In genomic region chr1:66984491-66984890, GRCh38 we compare ENCODE assay signal across 1 cellular context.
TF ChIP-seq lines count a peak whose summit lies in the region.

No MANE protein-coding gene starts in this region.

TF ChIP-seq in GM12878, 131 proteins besides CTCF, POLR2A, EP300 and RAD21 (continued from another document and continues in another):
- peak; percentile 73 for TF ChIP-seq SKIL (IDR thresholded peaks at IDR 0.05; ENCODE audit: low read depth, poor library complexity, severe bottlenecking)
- peak; percentile 99 for TF ChIP-seq NR2F1 (conservative IDR thresholded peaks at IDR 0.05)
- TF ChIP-seq NBN (IDR thresholded peaks at IDR 0.05): peak; percentile 67; the same call in 1 of the 2 replicates
- peak; percentile 60; the same call in 1 of the 2 replicates for TF ChIP-seq ZNF384 (IDR thresholded peaks at IDR 0.05; ENCODE audit: borderline replicate concordance, low read depth, low read length)
- TF ChIP-seq DPF2 (IDR thresholded peaks at IDR 0.05): peak; percentile 68; the same call in 1 of the 2 replicates
- no peak for TF ChIP-seq FOXK2 (IDR thresholded peaks at IDR 0.05)
- TF ChIP-seq SIN3A (IDR thresholded peaks at IDR 0.05; ENCODE audit: low read depth, low read length): no peak
- no peak for TF ChIP-seq ZBED1 (IDR thresholded peaks at IDR 0.05; ENCODE audit: borderline replicate concordance)
- TF ChIP-seq RUNX3 (IDR thresholded peaks at IDR 0.05; ENCODE audit: low read length): peak; percentile 71
- TF ChIP-seq NKRF (conservative IDR thresholded peaks at IDR 0.05): no peak
- peak; percentile 54; the same call in 1 of the 2 replicates for TF ChIP-seq ATF2 (IDR thresholded peaks at IDR 0.05; ENCODE audit: low read length)
- TF ChIP-seq E2F8 (IDR thresholded peaks at IDR 0.05; ENCODE audit: low read depth, partially characterized antibody): peak; percentile 43
- TF ChIP-seq NFIC (IDR thresholded peaks at IDR 0.05; ENCODE audit: low read depth, low read length): peak; percentile 61
- peak; percentile 68; the same call in 1 of the 2 replicates for TF ChIP-seq BCL11A (IDR thresholded peaks at IDR 0.05; ENCODE audit: low read depth, low read length)
- TF ChIP-seq ZBTB40 (IDR thresholded peaks at IDR 0.05; ENCODE audit: borderline replicate concordance): no peak
- TF ChIP-seq RELB (IDR thresholded peaks at IDR 0.05; ENCODE audit: low read depth): peak; percentile 56; the same call in 1 of the 2 replicates
- TF ChIP-seq KLF5 (IDR thresholded peaks at IDR 0.05; ENCODE audit: partially characterized antibody): no peak
- TF ChIP-seq CHD2 (IDR thresholded peaks at IDR 0.05; ENCODE audit: borderline replicate concordance, low read depth, low read length): peak; percentile 39; the same call in 1 of the 2 replicates
- TF ChIP-seq SIX5 (IDR thresholded peaks at IDR 0.05; ENCODE audit: low read depth, low read length, severe bottlenecking): no peak
- 0 out of 2 replicates have a peak, but pooled peaks have one; percentile 31 for TF ChIP-seq MLLT1 (IDR thresholded peaks at IDR 0.05)
- 0 out of 2 replicates have a peak, but pooled peaks have one; percentile 32 for TF ChIP-seq TBL1XR1 (IDR thresholded peaks at IDR 0.05; ENCODE audit: low read depth, low read length)
- no peak for TF ChIP-seq SMAD5 (IDR thresholded peaks at IDR 0.05; ENCODE audit: low read depth)
- no peak for TF ChIP-seq PML (IDR thresholded peaks at IDR 0.05; ENCODE audit: low read length)
- peak; percentile 71 for TF ChIP-seq ATF7 (IDR thresholded peaks at IDR 0.05; ENCODE audit: low read depth)
- TF ChIP-seq FOS (IDR thresholded peaks at IDR 0.05; ENCODE audit: borderline replicate concordance, extremely low read depth, insufficient read length): no peak
- peak in 1 of 2 experiments; percentile 37; a peak in 1 of 4 replicates for TF ChIP-seq BHLHE40 (IDR thresholded peaks at IDR 0.05; ENCODE audit: borderline replicate concordance in 1 of 2, low read depth in 2 of 2, low read length in 1 of 2)
- no peak; a peak in 1 of 4 replicates for TF ChIP-seq ETV6 (conservative IDR thresholded peaks at IDR 0.05 in 1 of 2, IDR thresholded peaks at IDR 0.05 in 1 of 2; ENCODE audit: borderline replicate concordance in 1 of 2, low read depth in 1 of 2)
- TF ChIP-seq SMAD1 (IDR thresholded peaks at IDR 0.05; ENCODE audit: low read depth, partially characterized antibody): peak; percentile 64
- TF ChIP-seq HSF1 (IDR thresholded peaks at IDR 0.05; ENCODE audit: low read depth, low read length): no peak
- no peak for TF ChIP-seq NFXL1 (IDR thresholded peaks at IDR 0.05; ENCODE audit: borderline replicate concordance)
- peak; percentile 84; the same call in 1 of the 2 replicates for TF ChIP-seq ZNF217 (IDR thresholded peaks at IDR 0.05)
- no peak for TF ChIP-seq SPI1 (IDR thresholded peaks at IDR 0.05; ENCODE audit: borderline replicate concordance, insufficient read depth, low read depth, low read length)
- peak; percentile 62; the same call in 1 of the 2 replicates for TF ChIP-seq RAD51 (IDR thresholded peaks at IDR 0.05)
- peak; percentile 60 for TF ChIP-seq IKZF1 (conservative IDR thresholded peaks at IDR 0.05)
- no peak for TF ChIP-seq NRF1 (conservative IDR thresholded peaks at IDR 0.05; ENCODE audit: low read depth, low read length)
- TF ChIP-seq POU2F2 (IDR thresholded peaks at IDR 0.05; ENCODE audit: borderline replicate concordance, low read depth, low read length): 0 out of 3 replicates have a peak, but pooled peaks have one; percentile 23
